Comparison of ENCODE assay signal across 27 cellular contexts in the genomic region with DNA sequence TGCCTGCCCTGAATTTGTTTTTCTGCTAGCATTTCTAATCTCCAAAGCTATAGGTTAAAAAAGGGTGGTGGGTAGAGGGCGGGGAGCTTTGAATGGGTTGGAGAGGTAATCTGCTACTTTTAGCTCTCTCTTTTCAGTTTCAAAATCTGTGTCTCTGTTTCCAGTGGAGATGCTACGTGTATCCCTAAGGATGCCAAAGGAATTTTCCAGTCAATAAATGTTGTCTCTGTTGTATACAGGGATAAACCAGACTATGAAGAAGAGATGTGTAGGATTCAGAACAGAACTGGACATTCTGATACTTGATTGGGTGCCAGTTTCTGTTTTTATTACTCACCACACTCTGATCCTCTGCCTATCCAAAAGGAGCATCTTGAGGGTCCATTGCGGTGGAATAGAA.
"Had no signal": no experiment of that assay in that cellular context is flagged by ENCODE, and none has a peak within 500 bp of the region (broad histone marks: within the 10 kb centered on the region; RNA-seq: fewer than 3 reads in every experiment).

No MANE protein-coding gene starts in this region.

- H3K27me3 ChIP-seq: neural progenitor cell, ovary, right atrium auricular region, right lobe of liver, sigmoid colon, stomach, thyroid gland, tibial nerve, upper lobe of left lung, vagina had no signal

- H3K36me3 Mint-ChIP-seq: natural killer cell; stimulated activated effector memory CD8-positive, alpha-beta T cell treated with anti-CD3 and anti-CD28 coated beads, Interleukin-12 subunit alpha, Interleukin-12 subunit beta, amount 100 ng/mL, for 72 hours; stimulated activated naive B cell treated with anti-CD40 and anti-IgM and Interleukin-4, amounts not matched to agents 10 μg/mL and 1 μg/mL and 100 μg/mL, for 72 hours had no signal

- H3K36me3 ChIP-seq: neural progenitor cell, ovary, prostate gland, right atrium auricular region, right lobe of liver, sigmoid colon, stomach, thoracic aorta, thyroid gland, tibial nerve, upper lobe of left lung, vagina had no signal

- H3K4me1 Mint-ChIP-seq: natural killer cell; stimulated activated effector memory CD8-positive, alpha-beta T cell treated with anti-CD3 and anti-CD28 coated beads, Interleukin-12 subunit alpha, Interleukin-12 subunit beta, amount 100 ng/mL, for 72 hours; stimulated activated naive B cell treated with anti-CD40 and anti-IgM and Interleukin-4, amounts not matched to agents 10 μg/mL and 1 μg/mL and 100 μg/mL, for 72 hours had no signal

- H3K9me3 ChIP-seq: ovary, prostate gland, right atrium auricular region, right lobe of liver, sigmoid colon, stomach, thoracic aorta, thyroid gland, tibial nerve, upper lobe of left lung, vagina had no signal

- ATAC-seq: natural killer cell; right lobe of liver; stimulated activated effector memory CD8-positive, alpha-beta T cell treated with anti-CD3 and anti-CD28 coated beads, Interleukin-12 subunit alpha, Interleukin-12 subunit beta, amount 100 ng/mL, for 72 hours; stimulated activated naive B cell treated with anti-CD40 and anti-IgM and Interleukin-4, amounts not matched to agents 10 μg/mL and 1 μg/mL and 100 μg/mL, for 72 hours had no signal

- H3K4me1 ChIP-seq: neural progenitor cell, parathyroid adenoma, right atrium auricular region, right lobe of liver, sigmoid colon, stomach, thyroid gland, upper lobe of left lung, vagina had no signal

- H3K9me3 Mint-ChIP-seq: natural killer cell; nephron; neural progenitor cell; stimulated activated effector memory CD8-positive, alpha-beta T cell treated with anti-CD3 and anti-CD28 coated beads, Interleukin-12 subunit alpha, Interleukin-12 subunit beta, amount 100 ng/mL, for 72 hours; stimulated activated naive B cell treated with anti-CD40 and anti-IgM and Interleukin-4, amounts not matched to agents 10 μg/mL and 1 μg/mL and 100 μg/mL, for 72 hours; stimulated activated naive CD8-positive, alpha-beta T cell treated with anti-CD3 and anti-CD28 coated beads, Interleukin-15, Interleukin-2, amounts not matched to agents 100 ng/mL and 50 ng/mL, for 24 hours had no signal

- H3K4me3 Mint-ChIP-seq: natural killer cell; nephron; neural progenitor cell; stimulated activated effector memory CD8-positive, alpha-beta T cell treated with anti-CD3 and anti-CD28 coated beads, Interleukin-12 subunit alpha, Interleukin-12 subunit beta, amount 100 ng/mL, for 72 hours; stimulated activated naive B cell treated with anti-CD40 and anti-IgM and Interleukin-4, amounts not matched to agents 10 μg/mL and 1 μg/mL and 100 μg/mL, for 72 hours; stimulated activated naive CD8-positive, alpha-beta T cell treated with anti-CD3 and anti-CD28 coated beads, Interleukin-15, Interleukin-2, amounts not matched to agents 100 ng/mL and 50 ng/mL, for 24 hours had no signal

- H3K27ac Mint-ChIP-seq: natural killer cell; nephron; neural progenitor cell; stimulated activated effector memory CD8-positive, alpha-beta T cell treated with anti-CD3 and anti-CD28 coated beads, Interleukin-12 subunit alpha, Interleukin-12 subunit beta, amount 100 ng/mL, for 72 hours; stimulated activated naive B cell treated with anti-CD40 and anti-IgM and Interleukin-4, amounts not matched to agents 10 μg/mL and 1 μg/mL and 100 μg/mL, for 72 hours; stimulated activated naive CD8-positive, alpha-beta T cell treated with anti-CD3 and anti-CD28 coated beads, Interleukin-15, Interleukin-2, amounts not matched to agents 100 ng/mL and 50 ng/mL, for 24 hours had no signal

- DNase-seq: natural killer cell; occipital lobe; ovary; retina; right lobe of liver; sigmoid colon; small intestine; stimulated activated CD4-positive, alpha-beta T cell treated with anti-CD3 and anti-CD28 coated beads, Interleukin-15, amount 100 ng/mL, for 24 hours; stimulated activated CD4-positive, alpha-beta T cell treated with anti-CD3 and anti-CD28 coated beads, Interleukin-2, amount 100 ng/mL, for 24 hours; stimulated activated CD4-positive, alpha-beta T cell treated with anti-CD3 and anti-CD28 coated beads, Interleukin-2, amount 100 ng/mL, for 48 hours; stimulated activated CD4-positive, alpha-beta T cell treated with anti-CD3 and anti-CD28 coated beads, Interleukin-4, amount 100 ng/mL, for 24 hours; stimulated activated naive B cell treated with anti-CD40 and anti-IgM and Interleukin-4, amounts not matched to agents 10 μg/mL and 1 μg/mL and 100 μg/mL, for 72 hours; stimulated activated naive CD4-positive, alpha-beta T cell treated with Interleukin-2 at 50 U/mL for 16 hours; stomach; thyroid gland; trophoblast cell; upper lobe of left lung had no signal

- H3K27ac ChIP-seq: neural progenitor cell, ovary, parathyroid adenoma, right atrium auricular region, right lobe of liver, sigmoid colon, stomach, thoracic aorta, thyroid gland, tibial nerve, upper lobe of left lung, vagina had no signal

- H3K4me3 ChIP-seq: neural progenitor cell, ovary, prostate gland, right atrium auricular region, right lobe of liver, sigmoid colon, stomach, thoracic aorta, thyroid gland, tibial nerve, upper lobe of left lung, vagina had no signal
